Comparison of ENCODE assay signal across 16 cellular contexts in the genomic region with DNA sequence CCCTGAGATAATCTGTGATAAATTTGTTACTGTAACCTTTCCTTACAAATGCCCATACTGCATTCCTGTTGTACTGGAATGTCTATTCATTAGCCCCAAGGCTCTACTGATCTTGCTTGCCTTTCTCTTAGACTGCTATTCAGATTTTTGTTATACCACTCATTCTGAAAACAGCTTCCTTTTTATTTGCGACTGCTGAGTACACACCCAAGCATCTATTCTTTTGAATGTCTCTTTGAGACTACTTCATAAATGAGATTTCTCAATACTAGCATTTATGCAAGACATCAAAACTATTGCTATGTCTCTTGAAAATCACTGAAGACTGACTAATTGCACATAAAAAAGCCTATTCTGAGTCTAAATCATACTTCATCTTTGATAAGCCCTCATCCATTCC. TPM values are rescaled to one million over a fixed set of nuclear protein-coding genes. Genes with fewer than 3 reads are reported as not detected.
DNase-seq lines count a peak whose midpoint lies in the region; ATAC-seq and TF ChIP-seq lines count a peak whose summit lies in the region.
"Had no signal": no experiment of that assay in that cellular context is flagged by ENCODE, and none has a peak within 500 bp of the region (broad histone marks: within the 10 kb centered on the region; RNA-seq: fewer than 3 reads in every experiment).

No MANE protein-coding gene starts in this region.

- no peaks in the 10 kb centered on the region for H3K9me3 Mint-ChIP-seq in activated naive CD4-positive, alpha-beta T cell treated with anti-CD3 and anti-CD28 coated beads, Interleukin-2, amount 50 U/mL, for 24 hours
- H3K9me3 Mint-ChIP-seq in activated naive CD4-positive, alpha-beta T cell treated with anti-CD3 and anti-CD28 coated beads, Interleukin-2, amount 10 ng/mL, durations not matched to agents 7 days and 5 days: no peaks in the 10 kb centered on the region
- no peaks in the 10 kb centered on the region for H3K9me3 Mint-ChIP-seq in CD4-positive, alpha-beta memory T cell
- no peaks in the 10 kb centered on the region for H3K9me3 Mint-ChIP-seq in WTC11

- no peaks in the 10 kb centered on the region for H3K36me3 ChIP-seq in CD4-positive, alpha-beta memory T cell (ENCODE audit: insufficient read depth, low read length)
- H3K36me3 ChIP-seq in thyroid gland: no peaks in the 10 kb centered on the region
- H3K36me3 ChIP-seq: ovary had no signal

- CTCF ChIA-PET in activated naive CD4-positive, alpha-beta T cell treated with anti-CD3 and anti-CD28 coated beads, Interleukin-2, amount 10 ng/mL, durations not matched to agents 7 days and 5 days (lab: Charles Lee): no interaction called here
- CTCF ChIA-PET in CD4-positive, alpha-beta memory T cell (lab: Charles Lee; ENCODE audit: partially characterized antibody): interaction anchor here (1.0 to 1.3 kb wide), 2 partner anchors 13 to 20 kb away, joined by 3 read pairs; no protein-coding TSS in a partner anchor
- CTCF ChIA-PET in WTC11 (lab: Charles Lee): interaction anchor here (1.6 kb wide), 1 partner anchor 133 kb away, joined by 4 read pairs; no protein-coding TSS in a partner anchor

- in situ Hi-C loops in SK-MEL-5 (cut with HindIII; ENCODE audit: low pct_unique_long_range_greater_than_20kb, low sequenced_read_pairs): no loop called here

- intact Hi-C loops in CD4-positive, alpha-beta memory T cell (cut with micrococcal nuclease): no loop called here
- intact Hi-C loops in thyroid gland (cut with DNase I): no loop called here

- no peaks in the 10 kb centered on the region for H3K9me3 ChIP-seq in CD4-positive, alpha-beta memory T cell (ENCODE audit: control insufficient read depth in 1 of 2, low read length in 2 of 2)
- no peaks in the 10 kb centered on the region for H3K9me3 ChIP-seq in thyroid gland
- H3K9me3 ChIP-seq: ovary had no signal

- DNase-seq in activated naive CD4-positive, alpha-beta T cell treated with anti-CD3 and anti-CD28 coated beads, Interleukin-2, amount 10 ng/mL, durations not matched to agents 7 days and 5 days: no peak
- DNase-seq in SK-MEL-5 (ENCODE audit: low read depth, low spot score): peak; percentile 42
- peak; percentile 46 for DNase-seq in fibroblast of mammary gland (ENCODE audit: low read depth)
- DNase-seq in stromal cell of bone marrow (ENCODE audit: low read depth): peak; percentile 38
- DNase-seq in CD4-positive, alpha-beta memory T cell: no peak
- DNase-seq in WTC11 (ENCODE audit: low spot score): no peak
- DNase-seq in thyroid gland: no peak
- DNase-seq: activated CD4-positive, CD25-positive, alpha-beta regulatory T cell treated with anti-CD3 and anti-CD28 coated beads, Interleukin-2, amount 50 U/mL, for 72 hours; activated CD8-positive, alpha-beta memory T cell treated with anti-CD3 and anti-CD28 coated beads, Interleukin-2, amount 50 U/mL, for 4 hours; DMS 273 treated with DMSO at 0.1 percent for 48 hours; mesendoderm; NCI-H1105 treated with DMSO at 0.1 percent for 48 hours; NCI-H345; ovary had no signal

- ATAC-seq in WTC11: no peak

- POLR2A ChIA-PET in CD4-positive, alpha-beta memory T cell (lab: Charles Lee; ENCODE audit: partially characterized antibody): interaction anchor here (2.4 kb wide), 1 partner anchor 39 kb away, joined by 7 read pairs; a partner anchor contains a TSS
- POLR2A ChIA-PET in WTC11 (lab: Charles Lee): no interaction called here

- H3K4me3 Mint-ChIP-seq in activated naive CD4-positive, alpha-beta T cell treated with anti-CD3 and anti-CD28 coated beads, Interleukin-2, amount 50 U/mL, for 24 hours: peak overlapping the region; percentile 23
- no peak overlapping the region for H3K4me3 Mint-ChIP-seq in activated naive CD4-positive, alpha-beta T cell treated with anti-CD3 and anti-CD28 coated beads, Interleukin-2, amount 10 ng/mL, durations not matched to agents 7 days and 5 days
- no peak overlapping the region for H3K4me3 Mint-ChIP-seq in CD4-positive, alpha-beta memory T cell
- no peak overlapping the region for H3K4me3 Mint-ChIP-seq in WTC11
- H3K4me3 Mint-ChIP-seq: activated naive CD8-positive, alpha-beta T cell had no signal

- TF ChIP-seq POLR2A in thyroid gland (IDR thresholded peaks at IDR 0.05): no peak

- H3K27me3 ChIP-seq in CD4-positive, alpha-beta memory T cell (ENCODE audit: insufficient read depth, low read length): no peaks in the 10 kb centered on the region
- no peaks in the 10 kb centered on the region for H3K27me3 ChIP-seq in thyroid gland
- H3K27me3 ChIP-seq: ovary had no signal

- 77 to 82% methylated on average over 1 of the region's 1 CpG for WGBS in thyroid gland, 2 donors

- TF ChIP-seq CTCF in fibroblast of mammary gland (conservative IDR thresholded peaks at IDR 0.05; ENCODE audit: control insufficient read depth, insufficient read depth, low read depth, low read length) (no peak), WTC11 (IDR thresholded peaks at IDR 0.05) (no peak), thyroid gland (IDR thresholded peaks at IDR 0.05) (no peak)

- no peak overlapping the region for H3K4me3 ChIP-seq in fibroblast of mammary gland (ENCODE audit: control insufficient read depth, low read depth, low read length)
- no peak overlapping the region for H3K4me3 ChIP-seq in CD4-positive, alpha-beta memory T cell (ENCODE audit: low read length in 2 of 2)
- no peak overlapping the region for H3K4me3 ChIP-seq in thyroid gland (replicated peaks in 1 of 3)
- H3K4me3 ChIP-seq: ovary had no signal

- peaks cover 62% of the 10 kb centered on the region for H3K4me1 Mint-ChIP-seq in activated naive CD4-positive, alpha-beta T cell treated with anti-CD3 and anti-CD28 coated beads, Interleukin-2, amount 50 U/mL, for 24 hours
- H3K4me1 Mint-ChIP-seq in activated naive CD4-positive, alpha-beta T cell treated with anti-CD3 and anti-CD28 coated beads, Interleukin-2, amount 10 ng/mL, durations not matched to agents 7 days and 5 days: peaks cover 2% of the 10 kb centered on the region
- peaks cover 49 to 75% (median 57%) of the 10 kb centered on the region in 4 donors for H3K4me1 Mint-ChIP-seq in CD4-positive, alpha-beta memory T cell
- H3K4me1 Mint-ChIP-seq in WTC11: peaks cover 26% of the 10 kb centered on the region

- H3K36me3 Mint-ChIP-seq in activated naive CD4-positive, alpha-beta T cell treated with anti-CD3 and anti-CD28 coated beads, Interleukin-2, amount 50 U/mL, for 24 hours: peaks cover 16% of the 10 kb centered on the region
- H3K36me3 Mint-ChIP-seq in activated naive CD4-positive, alpha-beta T cell treated with anti-CD3 and anti-CD28 coated beads, Interleukin-2, amount 10 ng/mL, durations not matched to agents 7 days and 5 days: peaks cover 19% of the 10 kb centered on the region
- peaks cover 21 to 30% of the 10 kb centered on the region in 2 donors for H3K36me3 Mint-ChIP-seq in CD4-positive, alpha-beta memory T cell
- no peaks in the 10 kb centered on the region for H3K36me3 Mint-ChIP-seq in WTC11

- no peak overlapping the region for H3K27ac Mint-ChIP-seq in activated naive CD4-positive, alpha-beta T cell treated with anti-CD3 and anti-CD28 coated beads, Interleukin-2, amount 50 U/mL, for 24 hours
- H3K27ac Mint-ChIP-seq in activated naive CD4-positive, alpha-beta T cell treated with anti-CD3 and anti-CD28 coated beads, Interleukin-2, amount 10 ng/mL, durations not matched to agents 7 days and 5 days: no peak overlapping the region
- H3K27ac Mint-ChIP-seq in CD4-positive, alpha-beta memory T cell: peak overlapping the region in 2 of 7 donors; percentile 2 to 9
- no peak overlapping the region for H3K27ac Mint-ChIP-seq in WTC11
- H3K27ac Mint-ChIP-seq: activated naive CD8-positive, alpha-beta T cell had no signal

- H3K4me1 ChIP-seq in CD4-positive, alpha-beta memory T cell (ENCODE audit: insufficient read depth, low read length): peaks cover 38% of the 10 kb centered on the region
- H3K4me1 ChIP-seq in thyroid gland: peaks cover 7 to 9% of the 10 kb centered on the region in 2 donors

- H3K27me3 Mint-ChIP-seq in activated naive CD4-positive, alpha-beta T cell treated with anti-CD3 and anti-CD28 coated beads, Interleukin-2, amount 50 U/mL, for 24 hours: no peaks in the 10 kb centered on the region
- H3K27me3 Mint-ChIP-seq in activated naive CD4-positive, alpha-beta T cell treated with anti-CD3 and anti-CD28 coated beads, Interleukin-2, amount 10 ng/mL, durations not matched to agents 7 days and 5 days: no peaks in the 10 kb centered on the region
- H3K27me3 Mint-ChIP-seq in CD4-positive, alpha-beta memory T cell: no peaks in the 10 kb centered on the region
- no peaks in the 10 kb centered on the region for H3K27me3 Mint-ChIP-seq in WTC11 (ENCODE audit: low read depth)
- H3K27me3 Mint-ChIP-seq: activated naive CD8-positive, alpha-beta T cell had no signal

- no peak overlapping the region for H3K27ac ChIP-seq in CD4-positive, alpha-beta memory T cell (ENCODE audit: low read depth, low read length)
- no peak overlapping the region for H3K27ac ChIP-seq in thyroid gland
- H3K27ac ChIP-seq: ovary had no signal

TF ChIP-seq in WTC11, 78 proteins besides CTCF, POLR2A, EP300 and RAD21 (continues in another document):
- TF ChIP-seq SMAD3 (CRISPR knock-in tag; IDR thresholded peaks at IDR 0.05; ENCODE audit: borderline replicate concordance) (no peak), SOX15 (CRISPR knock-in tag; IDR thresholded peaks at IDR 0.05) (no peak)

RNA-seq across cellular contexts. Expression of a gene that starts 38.6 kb away (rescaled TPM):
- total RNA-seq in SK-MEL-5 (2014; rRNA removed; shearing (Covaris generic)): 4.8 and 6.5 TPM in 2 replicates
- 2.0 TPM in 2 replicates for polyA plus RNA-seq in SK-MEL-5 (2015; cell fraction: cytosol; rRNA removed)
- 13.4 and 20.7 TPM in 2 replicates for polyA plus RNA-seq in SK-MEL-5 (2015; cell fraction: nucleus; rRNA removed)
- total RNA-seq in CD4-positive, alpha-beta memory T cell: 10 to 100 TPM; 25.5 to 26.3 TPM
- 10 to 100 TPM; 12.5 to 19.4 TPM for polyA plus RNA-seq in CD4-positive, alpha-beta memory T cell
- total RNA-seq in WTC11 (2021) (2.8 to 4.3 TPM (median 3.3 TPM) in 3 replicates), thyroid gland (10 to 100 TPM; 17.5 to 32.3 (median 27.8) TPM)

Comparison
In these comparisons a context has a peak if more than half of its experiments do, and no peak if none do; other contexts are left out.
1. DNase-seq: peak in SK-MEL-5 (single experiment), fibroblast of mammary gland (single experiment) and stromal cell of bone marrow (single experiment); none in activated naive CD4-positive, alpha-beta T cell treated with anti-CD3 and anti-CD28 coated beads, Interleukin-2, amount 10 ng/mL, durations not matched to agents 7 days and 5 days (single experiment), CD4-positive, alpha-beta memory T cell (0 of 5), WTC11 (single experiment) and thyroid gland (0 of 2).